Comparison of ENCODE assay signal across 1 cellular context in the genomic region with DNA sequence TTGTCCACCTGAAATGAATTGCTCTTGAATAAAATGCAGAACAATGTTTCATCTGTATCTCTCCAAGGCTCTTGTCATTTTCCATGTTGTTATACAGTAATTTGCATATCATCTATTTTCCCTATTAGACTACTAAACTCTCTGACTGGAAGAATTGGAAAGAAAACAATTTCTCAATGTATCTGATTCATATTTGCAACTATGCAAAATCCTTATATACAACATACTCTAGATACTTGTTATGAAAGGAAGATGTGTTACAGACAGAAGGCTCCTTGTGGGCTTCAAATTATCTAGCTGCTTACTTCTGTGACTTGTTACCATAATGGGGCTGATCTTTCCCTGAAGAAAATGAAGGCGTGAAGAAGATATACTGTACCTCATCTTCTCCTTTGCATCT.
TF ChIP-seq lines count a peak whose summit lies in the region.

No MANE protein-coding gene starts in this region.

TF ChIP-seq in IMR-90, 13 proteins besides CTCF, POLR2A, EP300 and RAD21:
- no peak for TF ChIP-seq CEBPB (IDR thresholded peaks at IDR 0.05; ENCODE audit: low read depth, low read length)
- TF ChIP-seq ELK1 (IDR thresholded peaks at IDR 0.05; ENCODE audit: borderline replicate concordance, low read depth, low read length): no peak
- no peak for TF ChIP-seq CHD1 (IDR thresholded peaks at IDR 0.05; ENCODE audit: low read depth, low read length)
- TF ChIP-seq MAFK (IDR thresholded peaks at IDR 0.05; ENCODE audit: low read depth, low read length): 0 out of 2 replicates have a peak, but pooled peaks have one; percentile 18
- TF ChIP-seq BHLHE40 (IDR thresholded peaks at IDR 0.05; ENCODE audit: low read depth, low read length): no peak
